Comparison of ENCODE assay signal across 22 cellular contexts in genomic region chr2:190766174-190766572, GRCh38.
"Had no signal": no experiment of that assay in that cellular context is flagged by ENCODE, and none has a peak within 500 bp of the region (broad histone marks: within the 10 kb centered on the region; RNA-seq: fewer than 3 reads in every experiment).

No MANE protein-coding gene starts in this region.

- ATAC-seq: lower lobe of right lung had no signal

- H3K27ac Mint-ChIP-seq: nephron progenitor cell; progenitor cell of endocrine pancreas; stimulated activated naive CD8-positive, alpha-beta T cell treated with anti-CD3 and anti-CD28 coated beads, Interleukin-15, amount 100 ng/mL, for 72 hours; T-helper 2 cell treated with Interferon-gamma antibody and Interleukin-4, amounts not matched to agents 5 μg/mL and 100 μg/mL, for 36 hours had no signal

- H3K27me3 ChIP-seq: ascending aorta, hepatocyte, suprapubic skin, transverse colon, vagina had no signal

- H3K36me3 Mint-ChIP-seq: activated naive CD4-positive, alpha-beta T cell treated with anti-CD3 and anti-CD28 coated beads, Interleukin-2, amount 50 U/mL, for 24 hours had no signal

- H2AFZ ChIP-seq: hepatocyte had no signal

- H3K9me3 Mint-ChIP-seq: activated naive CD4-positive, alpha-beta T cell treated with anti-CD3 and anti-CD28 coated beads, Interleukin-2, amount 50 U/mL, for 24 hours; stimulated activated naive CD8-positive, alpha-beta T cell treated with anti-CD3 and anti-CD28 coated beads, Interleukin-15, amount 100 ng/mL, for 72 hours; T-helper 2 cell treated with Interferon-gamma antibody and Interleukin-4, amounts not matched to agents 5 μg/mL and 100 μg/mL, for 36 hours had no signal

- H3K4me3 ChIP-seq: ascending aorta, hepatocyte, lower lobe of right lung, skin epidermis, suprapubic skin, transverse colon, vagina had no signal

- H3K9me3 ChIP-seq: ascending aorta, lower lobe of right lung, suprapubic skin, transverse colon, vagina had no signal

- H3K27ac ChIP-seq: ascending aorta, hepatocyte, lower lobe of right lung, suprapubic skin, vagina had no signal

- DNase-seq: activated CD4-positive, alpha-beta T cell treated with anti-CD3 and anti-CD28 coated beads, Interleukin-2, amount 50 U/mL, for 4 hours; activated gamma-delta T cell; cerebellar nuclear complex; cortex of kidney; effector CD4-positive, alpha-beta T cell; lower lobe of right lung; nephron progenitor cell; right cardiac atrium; stimulated activated CD4-positive, alpha-beta T cell treated with anti-CD3 and anti-CD28 coated beads, Interleukin-15, amount 100 ng/mL, for 24 hours; stimulated activated CD4-positive, alpha-beta T cell treated with anti-CD3 and anti-CD28 coated beads, Interleukin-2, amount 100 ng/mL, for 48 hours; stimulated activated naive CD8-positive, alpha-beta T cell treated with anti-CD3 and anti-CD28 coated beads, Interleukin-15, amount 100 ng/mL, for 72 hours; transverse colon had no signal

- H3K27me3 Mint-ChIP-seq: activated naive CD4-positive, alpha-beta T cell treated with anti-CD3 and anti-CD28 coated beads, Interleukin-2, amount 50 U/mL, for 24 hours; progenitor cell of endocrine pancreas; stimulated activated naive CD8-positive, alpha-beta T cell treated with anti-CD3 and anti-CD28 coated beads, Interleukin-15, amount 100 ng/mL, for 72 hours had no signal

- H3K4me3 Mint-ChIP-seq: activated naive CD4-positive, alpha-beta T cell treated with anti-CD3 and anti-CD28 coated beads, Interleukin-2, amount 50 U/mL, for 24 hours; nephron progenitor cell; stimulated activated naive CD8-positive, alpha-beta T cell treated with anti-CD3 and anti-CD28 coated beads, Interleukin-15, amount 100 ng/mL, for 72 hours; T-helper 2 cell treated with Interferon-gamma antibody and Interleukin-4, amounts not matched to agents 5 μg/mL and 100 μg/mL, for 36 hours had no signal

- FAIRE-seq: bronchial epithelial cell, TTC549 had no signal

- H3K4me1 ChIP-seq: ascending aorta, lower lobe of right lung, vagina had no signal

- H3K36me3 ChIP-seq: ascending aorta, lower lobe of right lung, suprapubic skin, transverse colon, vagina had no signal

- H3K4me2 ChIP-seq: hepatocyte had no signal

- H3K79me2 ChIP-seq: hepatocyte had no signal
